In genomic region chr1:182614796-182615451, GRCh38 we compare ENCODE assay signal across 8 cellular contexts. TPM values are rescaled to one million over a fixed set of nuclear protein-coding genes. Genes with fewer than 3 reads are reported as not detected.
DNase-seq lines count a peak whose midpoint lies in the region; ATAC-seq, FAIRE-seq and TF ChIP-seq lines count a peak whose summit lies in the region.

No MANE protein-coding gene starts in this region.

- no peaks in the 10 kb centered on the region for H3K36me3 Mint-ChIP-seq in neural progenitor cell

- peak overlapping the region; percentile 75 for H3K27ac Mint-ChIP-seq in neural progenitor cell

- H3K4me1 Mint-ChIP-seq in neural progenitor cell: peaks cover 82% of the 10 kb centered on the region

- 1 to 2% methylated on average over 18 to 47 of the region's 56 CpGs for WGBS in tibial nerve, 2 donors

- peak overlapping the region; percentile 91 for H3K4me2 ChIP-seq in BLaER1
- peak overlapping the region; percentile 72 for H3K4me2 ChIP-seq in neural progenitor cell

- peak overlapping the region; percentile 84 for H3K4me3 Mint-ChIP-seq in neural progenitor cell

- H3K4me3 ChIP-seq in BLaER1 (peak overlapping the region; percentile 64), neural progenitor cell (peak overlapping the region; percentile 46), tibial nerve (peak overlapping the region; percentile 47 to 61 (median 58))

- no peak for DNase-seq in GM19239 (ENCODE audit: insufficient read length, low spot score)
- peak; percentile 73 for DNase-seq in RPMI8226
- peak; percentile 59 for DNase-seq in activated naive CD4-positive, alpha-beta T cell treated with Interleukin-2 at 50 U/mL for 16 hours
- peak; percentile 97 for DNase-seq in foreskin melanocyte
- DNase-seq in neural progenitor cell (ENCODE audit: low spot score): peak; percentile 84
- peak; percentile 51 to 78 for DNase-seq in tibial nerve (ENCODE audit: low spot score in 2 of 2)

- peak; percentile 11 to 81 for TF ChIP-seq EP300 in tibial nerve (IDR thresholded peaks at IDR 0.05)

- peak overlapping the region; percentile 80 for H3K9ac ChIP-seq in BLaER1
- H3K9ac ChIP-seq in neural progenitor cell: no peak overlapping the region

- TF ChIP-seq CTCF in neural progenitor cell (IDR thresholded peaks at IDR 0.05) (no peak), tibial nerve (IDR thresholded peaks at IDR 0.05) (no peak)

- peaks cover 25% of the 10 kb centered on the region for H3K27me3 Mint-ChIP-seq in neural progenitor cell (ENCODE audit: insufficient read depth, low read depth)

- H3K36me3 ChIP-seq in BLaER1 (no peaks in the 10 kb centered on the region), neural progenitor cell (no peaks in the 10 kb centered on the region), tibial nerve (no peaks in the 10 kb centered on the region)

- H3K27ac ChIP-seq in BLaER1 (peak overlapping the region; percentile 92), neural progenitor cell (peak overlapping the region; percentile 85), tibial nerve (peak overlapping the region; percentile 77 to 96 (median 87))

- peak overlapping the region; percentile 16 for H2AFZ ChIP-seq in neural progenitor cell (replicated peaks)

- no peaks in the 10 kb centered on the region for H3K27me3 ChIP-seq in BLaER1
- H3K27me3 ChIP-seq in neural progenitor cell: peaks cover 21% of the 10 kb centered on the region
- no peaks in the 10 kb centered on the region for H3K27me3 ChIP-seq in tibial nerve

- no peaks in the 10 kb centered on the region for H3K79me2 ChIP-seq in neural progenitor cell (ENCODE audit: low read depth)

- FAIRE-seq in GM19239 (lab: Jason Lieb, UNC): peak; percentile 80

- peaks cover 2% of the 10 kb centered on the region; the same call in 1 of the 2 replicates for H3K9me3 ChIP-seq in BLaER1
- H3K9me3 ChIP-seq in neural progenitor cell (ENCODE audit: low read depth): no peaks in the 10 kb centered on the region
- H3K9me3 ChIP-seq in tibial nerve: no peaks in the 10 kb centered on the region

- peaks cover 55% of the 10 kb centered on the region for H3F3A ChIP-seq in neural progenitor cell (ENCODE audit: low read depth)

- H3K4me1 ChIP-seq in BLaER1 (peaks cover 95% of the 10 kb centered on the region), neural progenitor cell (peaks cover 79% of the 10 kb centered on the region), tibial nerve (peaks cover 0 to 35% (median 14%) of the 10 kb centered on the region in 4 donors)

- H4K20me1 ChIP-seq in BLaER1: no peaks in the 10 kb centered on the region
- H4K20me1 ChIP-seq in neural progenitor cell (ENCODE audit: low read depth): no peaks in the 10 kb centered on the region

- peak; percentile 39 for ATAC-seq in HG03520 (IDR thresholded peaks at IDR 0.05; ENCODE audit: unreplicated experiment)

- TF ChIP-seq POLR2A in tibial nerve (IDR thresholded peaks at IDR 0.05): peak; percentile 48 to 57

- peaks cover 4% of the 10 kb centered on the region for H3K9me3 Mint-ChIP-seq in neural progenitor cell

RNA-seq across cellular contexts. Expression of gene RGS16, which starts 10.7 kb away (rescaled TPM):
- 12.5 and 16.4 TPM in 2 replicates for total RNA-seq in neural progenitor cell (ENCODE audit: low replicate concordance)
- total RNA-seq in tibial nerve: 1 to 10 TPM in 3 of 4 donors, under 1 TPM in 1; 0.78 to 2.1 (median 1.2) TPM

RNA-seq across cellular contexts. Expression of gene RNASEL, which starts 25.9 kb away (rescaled TPM):
- total RNA-seq in neural progenitor cell (ENCODE audit: low replicate concordance) (3.6 and 6.2 TPM in 2 replicates), tibial nerve (1 to 10 TPM; 7.3 to 9.8 (median 8.8) TPM)
